6 cellular contexts compared by ENCODE assay signal in genomic region chr16:88705076-88705684, GRCh38. TPM values are rescaled to one million over a fixed set of nuclear protein-coding genes. Genes with fewer than 3 reads are reported as not detected.
DNase-seq lines count a peak whose midpoint lies in the region; ATAC-seq lines count a peak whose summit lies in the region.

No MANE protein-coding gene starts in this region.

- H3K4me1 Mint-ChIP-seq in activated naive CD4-positive, alpha-beta T cell treated with anti-CD3 and anti-CD28 coated beads, Interleukin-2, amount 50 U/mL, for 24 hours = peaks cover 52% of the 10 kb centered on the region
- H3K4me1 Mint-ChIP-seq in memory B cell = peaks cover 45% of the 10 kb centered on the region

- peak overlapping the region; percentile 60 for H3K4me3 ChIP-seq in Jurkat, Clone E6-1 (ENCODE audit: low read length)

- ATAC-seq in memory B cell (ENCODE audit: low read depth) = no peak
- ATAC-seq in GM18511 (IDR thresholded peaks at IDR 0.05; ENCODE audit: unreplicated experiment) = no peak
- ATAC-seq in GM21528 (IDR thresholded peaks at IDR 0.05; ENCODE audit: low FRiP score, unreplicated experiment) = no peak

- H3K9me3 Mint-ChIP-seq in activated naive CD4-positive, alpha-beta T cell treated with anti-CD3 and anti-CD28 coated beads, Interleukin-2, amount 50 U/mL, for 24 hours = no peaks in the 10 kb centered on the region
- no peaks in the 10 kb centered on the region for H3K9me3 Mint-ChIP-seq in memory B cell

- H3K36me3 Mint-ChIP-seq in activated naive CD4-positive, alpha-beta T cell treated with anti-CD3 and anti-CD28 coated beads, Interleukin-2, amount 50 U/mL, for 24 hours = no peaks in the 10 kb centered on the region
- H3K36me3 Mint-ChIP-seq in memory B cell = no peaks in the 10 kb centered on the region

- peak overlapping the region; percentile 75 for H3K27ac Mint-ChIP-seq in activated naive CD4-positive, alpha-beta T cell treated with anti-CD3 and anti-CD28 coated beads, Interleukin-2, amount 50 U/mL, for 24 hours
- peak overlapping the region; percentile 89 for H3K27ac Mint-ChIP-seq in memory B cell

- H3K4me3 Mint-ChIP-seq in activated naive CD4-positive, alpha-beta T cell treated with anti-CD3 and anti-CD28 coated beads, Interleukin-2, amount 50 U/mL, for 24 hours = peak overlapping the region; percentile 89
- H3K4me3 Mint-ChIP-seq in memory B cell = peak overlapping the region; percentile 79

- DNase-seq in Jurkat, Clone E6-1 (ENCODE audit: low read depth, low spot score) = peak; percentile 50
- DNase-seq in memory B cell (ENCODE audit: low spot score in 2 of 2) = peak in 1 of 2 donors; percentile 32
- no peak for DNase-seq in NCI-H748 (lab: John Stamatoyannopoulos, UW; ENCODE audit: unreplicated experiment)

- H3K27me3 Mint-ChIP-seq in activated naive CD4-positive, alpha-beta T cell treated with anti-CD3 and anti-CD28 coated beads, Interleukin-2, amount 50 U/mL, for 24 hours = no peaks in the 10 kb centered on the region
- H3K27me3 Mint-ChIP-seq in memory B cell = no peaks in the 10 kb centered on the region

RNA-seq across cellular contexts. Expression of gene RNF166, which starts 1.0 kb away (rescaled TPM):
- polyA plus RNA-seq in Jurkat, Clone E6-1 (2012; ENCODE audit: insufficient read depth, insufficient read length) = 48.5 TPM

RNA-seq across cellular contexts. Expression of gene CTU2, which starts 1.1 kb away (rescaled TPM):
- 21.2 TPM for polyA plus RNA-seq in Jurkat, Clone E6-1 (2012; ENCODE audit: insufficient read depth, insufficient read length)

RNA-seq across cellular contexts. Expression of gene SNAI3, which starts 18.9 kb away (rescaled TPM):
- 1.2 TPM for polyA plus RNA-seq in Jurkat, Clone E6-1 (2012; ENCODE audit: insufficient read depth, insufficient read length)

RNA-seq across cellular contexts. Expression of gene MVD, which starts 42.3 kb away (rescaled TPM):
- polyA plus RNA-seq in Jurkat, Clone E6-1 (2012; ENCODE audit: insufficient read depth, insufficient read length) = 91.1 TPM

RNA-seq across cellular contexts. Expression of gene CYBA, which starts 54.3 kb away (rescaled TPM):
- polyA plus RNA-seq in Jurkat, Clone E6-1 (2012; ENCODE audit: insufficient read depth, insufficient read length) = 176 TPM
